ENCODE assay signal across 9 cellular contexts in the genomic region with DNA sequence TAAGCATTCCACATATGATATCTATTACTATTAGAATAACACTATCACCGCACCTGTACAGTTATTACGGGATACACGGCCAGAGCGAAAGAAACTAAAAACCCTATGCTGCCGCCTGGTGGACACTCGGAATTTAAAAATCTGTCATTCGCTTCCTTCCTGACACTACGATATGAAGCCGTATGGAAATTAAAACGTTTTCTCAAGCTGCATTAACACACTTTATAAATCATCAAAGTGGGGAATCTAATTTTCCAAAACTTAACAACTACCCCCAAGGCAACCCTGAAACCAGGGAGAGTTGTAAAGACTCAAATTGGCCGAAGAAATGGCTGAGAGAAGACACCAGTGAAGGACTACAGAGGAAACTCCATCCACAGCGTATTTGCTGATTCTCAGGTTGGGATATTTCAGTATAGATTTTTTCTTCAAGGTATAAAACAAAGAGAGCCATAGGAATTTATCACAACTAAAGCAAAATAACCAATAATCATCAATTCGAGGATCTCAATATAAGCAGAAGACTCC. TPM values are rescaled to one million over a fixed set of nuclear protein-coding genes. Genes with fewer than 3 reads are reported as not detected.
A peak's percentile ranks its signal among the peaks of the same experiment; 100 is the strongest.
DNase-seq lines count a peak whose midpoint lies in the region; ATAC-seq, FAIRE-seq and TF ChIP-seq lines count a peak whose summit lies in the region.
"Had no signal": no experiment of that assay in that cellular context is flagged by ENCODE, and none has a peak within 500 bp of the region (broad histone marks: within the 10 kb centered on the region; RNA-seq: fewer than 3 reads in every experiment).

No MANE protein-coding gene starts in this region.

- FAIRE-seq in HTR-8/SVneo (lab: Jason Lieb, UNC) = peak; percentile 69

- H3F3A ChIP-seq in PC-3 (ENCODE audit: low read length, unreplicated experiment) = peaks cover 3% of the 10 kb centered on the region

- no peaks in the 10 kb centered on the region for H3K9me2 ChIP-seq in PC-3 (replicated peaks; ENCODE audit: low read length)

- H3K9me3 ChIP-seq in PC-3 (ENCODE audit: low read length) (no peaks in the 10 kb centered on the region), neutrophil (no peaks in the 10 kb centered on the region), tibial artery (no peaks in the 10 kb centered on the region)

- peak overlapping the region; percentile 62 for H3K4me3 ChIP-seq in PC-3 (ENCODE audit: low read length)
- peak overlapping the region; percentile 1 for H3K4me3 ChIP-seq in fibroblast of the aortic adventitia (ENCODE audit: low read depth, low read length)
- no peak overlapping the region for H3K4me3 ChIP-seq in neutrophil (ENCODE audit: low read depth in 1 of 2, low read length in 1 of 2)
- H3K4me3 ChIP-seq in tibial artery = peak overlapping the region in 1 of 2 donors; percentile 15

- no peaks in the 10 kb centered on the region for H4K20me1 ChIP-seq in PC-3 (ENCODE audit: low read length)

- peak overlapping the region; percentile 48 for H3K9ac ChIP-seq in PC-3 (ENCODE audit: low read length)

- DNase-seq in CD1c-positive myeloid dendritic cell (ENCODE audit: extremely low spot score) (peak; percentile 72), HTR-8/SVneo (ENCODE audit: insufficient read length, low spot score) (peak; percentile 45), PC-3 (peak; percentile 81), fibroblast of the aortic adventitia (ENCODE audit: low read depth) (peak; percentile 58), tibial artery (peak in 1 of 2 donors; percentile 31)
- DNase-seq in activated T-cell treated with anti-CD3 and anti-CD28 coated beads, Interleukin-2, amount 50 U/mL, for 48 hours = peak; percentile 78 to 81

- H3K36me3 ChIP-seq in PC-3 (ENCODE audit: low read depth, low read length) = no peaks in the 10 kb centered on the region
- H3K36me3 ChIP-seq in neutrophil = no peaks in the 10 kb centered on the region
- no peaks in the 10 kb centered on the region for H3K36me3 ChIP-seq in tibial artery

- POLR2A ChIA-PET in PC-3 (lab: Charles Lee; ENCODE audit: unreplicated experiment) = interaction anchor here (0.6 kb wide), 1 partner anchor 41 kb away, joined by 6 read pairs; no protein-coding TSS in a partner anchor

- no TSS peak for BruUV-seq in PC-3 (replicated peaks; lab: Mats Ljungman, UMichigan)

- peak overlapping the region; percentile 96 for H3K4me2 ChIP-seq in PC-3 (ENCODE audit: low read length)

- TF ChIP-seq CTCF in PC-3 (conservative IDR thresholded peaks at IDR 0.05; ENCODE audit: low read depth, low read length) (peak; percentile 80), fibroblast of the aortic adventitia (IDR thresholded peaks at IDR 0.05; ENCODE audit: insufficient read depth, low read length) (peak; percentile 68), neutrophil (IDR thresholded peaks at IDR 0.05) (peak; percentile 55), tibial artery (IDR thresholded peaks at IDR 0.05) (peak; percentile 55 to 57)

- no peaks in the 10 kb centered on the region for H3K79me2 ChIP-seq in PC-3 (ENCODE audit: low read length)

- H3K4me1 ChIP-seq in PC-3 (ENCODE audit: insufficient read depth, low read length) (peaks cover 24% of the 10 kb centered on the region), neutrophil (ENCODE audit: control insufficient read depth in 1 of 2, insufficient read depth in 1 of 2, low read depth in 1 of 2, low read length in 1 of 2) (peaks cover 6 to 7% of the 10 kb centered on the region in 2 experiments), tibial artery (no peaks in the 10 kb centered on the region)

- intact Hi-C loops in PC-3 (cut with micrococcal nuclease) (loop anchor here (1.0 to 5.0 kb wide), 7 partner anchors 33 to 470 kb away; no protein-coding TSS in a partner anchor), tibial artery (cut with DNase I; ENCODE audit: low total_unique reads) (no loop called here)

- peak overlapping the region; percentile 86 for H3K27ac ChIP-seq in PC-3 (ENCODE audit: low read length)
- no peak overlapping the region for H3K27ac ChIP-seq in neutrophil
- no peak overlapping the region for H3K27ac ChIP-seq in tibial artery

- peak overlapping the region; percentile 96 for H2AFZ ChIP-seq in PC-3 (ENCODE audit: low read length)

- CTCF ChIA-PET in PC-3 (lab: Charles Lee) = interaction anchor here (0.6 kb wide), 1 partner anchor 1162 kb away, joined by 4 read pairs; no protein-coding TSS in a partner anchor

- no peaks in the 10 kb centered on the region for H3K27me3 ChIP-seq in PC-3 (ENCODE audit: low read length)
- H3K27me3 ChIP-seq in neutrophil = no peaks in the 10 kb centered on the region
- no peaks in the 10 kb centered on the region for H3K27me3 ChIP-seq in tibial artery

- ATAC-seq in GM19351 (IDR thresholded peaks at IDR 0.05; ENCODE audit: unreplicated experiment) = peak; percentile 74
- ATAC-seq in PC-3 = peak; percentile 66

RNA-seq across cellular contexts. Expression of a gene that starts 1.4 kb away (rescaled TPM):
- total RNA-seq in PC-3 (2014; rRNA removed) = 0.04 TPM in 1 of 2 replicates, not detected in the other
- not detected in 2 replicates for total RNA-seq in fibroblast of the aortic adventitia (ENCODE audit: low replicate concordance)
- total RNA-seq: T-helper 1 cell treated with Interleukin-12 subunit alpha and Interleukin-12 subunit beta and Interleukin-4 antibody, amounts not matched to agents 30 ng/mL and 1 ng/mL, for 36 hours had no signal

RNA-seq across cellular contexts. Expression of a gene that starts 36.7 kb away (rescaled TPM):
- total RNA-seq in PC-3 (2014; rRNA removed) (12.9 and 17.9 TPM in 2 replicates), fibroblast of the aortic adventitia (ENCODE audit: low replicate concordance) (0.36 and 0.49 TPM in 2 replicates)

Comparison
In these comparisons a context has a peak if more than half of its experiments do, and no peak if none do; other contexts are left out.
1. H3K4me3 ChIP-seq: peak in PC-3 (single experiment) and fibroblast of the aortic adventitia (single experiment); none in neutrophil (0 of 2).
2. Peak in every context shown above with its lines, with median percentiles within 50 percentile points of each other: CTCF ChIP-seq.